In genomic region chr6:71011861-71012260, GRCh38 we compare ENCODE assay signal across 17 cellular contexts. TPM values are rescaled to one million over a fixed set of nuclear protein-coding genes. Genes with fewer than 3 reads are reported as not detected.
"Had no signal": no experiment of that assay in that cellular context is flagged by ENCODE, and none has a peak within 500 bp of the region (broad histone marks: within the 10 kb centered on the region; RNA-seq: fewer than 3 reads in every experiment).

No MANE protein-coding gene starts in this region.

- H3K27ac Mint-ChIP-seq: activated naive CD8-positive, alpha-beta T cell; memory B cell; stimulated activated memory B cell treated with anti-CD40 and anti-IgM and Interleukin-4, amounts not matched to agents 10 μg/mL and 1 μg/mL and 100 μg/mL, for 72 hours had no signal

- H3K27me3 Mint-ChIP-seq: stimulated activated memory B cell treated with anti-CD40 and anti-IgM and Interleukin-4, amounts not matched to agents 10 μg/mL and 1 μg/mL and 100 μg/mL, for 72 hours had no signal

- H3K4me2 ChIP-seq: smooth muscle cell had no signal

- H3K4me1 Mint-ChIP-seq: stimulated activated memory B cell treated with anti-CD40 and anti-IgM and Interleukin-4, amounts not matched to agents 10 μg/mL and 1 μg/mL and 100 μg/mL, for 72 hours had no signal

- DNase-seq: activated CD4-positive, alpha-beta T cell treated with anti-CD3 and anti-CD28 coated beads for 1 hour; activated T-cell treated with anti-CD3 and anti-CD28 coated beads, Interleukin-2, amount 50 U/mL, for 1 hour; adrenal gland; gastrocnemius medialis; head of caudate nucleus; hypothalamus; posterior cingulate gyrus; sigmoid colon; stimulated activated CD4-positive, alpha-beta T cell treated with anti-CD3 and anti-CD28 coated beads, Interleukin-15, amount 100 ng/mL, for 24 hours; transverse colon had no signal

- H3K4me1 ChIP-seq: adrenal gland, esophagus muscularis mucosa, gastrocnemius medialis, sigmoid colon, transverse colon had no signal

- H3K27me3 ChIP-seq: adrenal gland, gastrocnemius medialis, sigmoid colon, transverse colon had no signal

- ATAC-seq: gastrocnemius medialis; stimulated activated memory B cell treated with anti-CD40 and anti-IgM and Interleukin-4, amounts not matched to agents 10 μg/mL and 1 μg/mL and 100 μg/mL, for 72 hours had no signal

- H3K4me3 ChIP-seq: adrenal gland, coronary artery, esophagus muscularis mucosa, gastrocnemius medialis, sigmoid colon, smooth muscle cell, transverse colon had no signal

- H3K36me3 ChIP-seq: adrenal gland, esophagus muscularis mucosa, gastrocnemius medialis, sigmoid colon, transverse colon had no signal

- H3K4me3 Mint-ChIP-seq: activated naive CD8-positive, alpha-beta T cell; memory B cell; stimulated activated memory B cell treated with anti-CD40 and anti-IgM and Interleukin-4, amounts not matched to agents 10 μg/mL and 1 μg/mL and 100 μg/mL, for 72 hours had no signal

- H3K9me3 Mint-ChIP-seq: memory B cell had no signal

- H3K9me3 ChIP-seq: esophagus muscularis mucosa, gastrocnemius medialis, sigmoid colon, transverse colon had no signal

- H3K27ac ChIP-seq: adrenal gland, coronary artery, esophagus muscularis mucosa, gastrocnemius medialis, sigmoid colon, transverse colon had no signal

- H3K36me3 Mint-ChIP-seq: activated naive CD8-positive, alpha-beta T cell; memory B cell; stimulated activated memory B cell treated with anti-CD40 and anti-IgM and Interleukin-4, amounts not matched to agents 10 μg/mL and 1 μg/mL and 100 μg/mL, for 72 hours had no signal

RNA-seq across cellular contexts. Expression of gene B3GAT2, which starts 55.0 kb away (rescaled TPM):
- total RNA-seq: astrocyte, gastrocnemius medialis, transverse colon had no signal
